In genomic region chr3:105365536-105366301, GRCh38 we compare ENCODE assay signal across 8 cellular contexts. TPM values are rescaled to one million over a fixed set of nuclear protein-coding genes. Genes with fewer than 3 reads are reported as not detected.
DNase-seq lines count a peak whose midpoint lies in the region; ATAC-seq and TF ChIP-seq lines count a peak whose summit lies in the region.

No MANE protein-coding gene starts in this region.

- no peaks in the 10 kb centered on the region for H3F3A ChIP-seq in PC-3 (ENCODE audit: low read length, unreplicated experiment)

- peak overlapping the region; percentile 94 for H3K4me3 Mint-ChIP-seq in activated CD4-positive, alpha-beta T cell treated with anti-CD3 and anti-CD28 coated beads, Interleukin-2, amount 10 ng/mL, durations not matched to agents 24 days and 14 days

- CTCF ChIA-PET in PC-3 (lab: Charles Lee) = interaction anchor here (0.6 to 1.1 kb wide), 6 partner anchors 28 to 761 kb away, joined by 3 to 10 read pairs (median 3); no protein-coding TSS in a partner anchor

- peaks cover 45% of the 10 kb centered on the region for H3K4me1 Mint-ChIP-seq in activated CD4-positive, alpha-beta T cell treated with anti-CD3 and anti-CD28 coated beads, Interleukin-2, amount 10 ng/mL, durations not matched to agents 24 days and 14 days

- peak overlapping the region; percentile 72 for H2AFZ ChIP-seq in PC-3 (ENCODE audit: low read length)

- no peaks in the 10 kb centered on the region for H3K27me3 ChIP-seq in PC-3 (ENCODE audit: low read length)
- H3K27me3 ChIP-seq in lung (ENCODE audit: control insufficient read depth, insufficient read depth) = no peaks in the 10 kb centered on the region
- no peaks in the 10 kb centered on the region for H3K27me3 ChIP-seq in tibial artery

- H3K36me3 ChIP-seq in PC-3 (ENCODE audit: low read depth, low read length) (no peaks in the 10 kb centered on the region), lung (ENCODE audit: control insufficient read depth in 2 of 2, insufficient read depth in 2 of 2, low read length in 2 of 2) (no peaks in the 10 kb centered on the region), tibial artery (no peaks in the 10 kb centered on the region)

- intact Hi-C loops in activated CD4-positive, alpha-beta T cell treated with anti-CD3 and anti-CD28 coated beads, Interleukin-2, amount 10 ng/mL, durations not matched to agents 24 days and 14 days (cut with micrococcal nuclease) = loop anchor here (2.0 to 10.0 kb wide), 8 partner anchors 163 to 1702 kb away; no protein-coding TSS in a partner anchor
- intact Hi-C loops in PC-3 (cut with micrococcal nuclease) = loop anchor here (1.0 to 10.0 kb wide), 16 partner anchors 37 to 1752 kb away; no protein-coding TSS in a partner anchor
- intact Hi-C loops in tibial artery (cut with DNase I; ENCODE audit: low total_unique reads) = loop anchor here (10.0 kb wide), 1 partner anchor 1091 kb away; no protein-coding TSS in a partner anchor

- H3K9me3 Mint-ChIP-seq in activated CD4-positive, alpha-beta T cell treated with anti-CD3 and anti-CD28 coated beads, Interleukin-2, amount 10 ng/mL, durations not matched to agents 24 days and 14 days = no peaks in the 10 kb centered on the region

- H3K9me3 ChIP-seq in PC-3 (ENCODE audit: low read length) (no peaks in the 10 kb centered on the region), lung (ENCODE audit: control insufficient read depth in 2 of 2, insufficient read depth in 1 of 2, low read length in 1 of 2) (no peaks in the 10 kb centered on the region), tibial artery (no peaks in the 10 kb centered on the region)

- H3K4me3 ChIP-seq in PC-3 (ENCODE audit: low read length) (peak overlapping the region; percentile 83), lung (peak overlapping the region; percentile 19), tibial artery (peak overlapping the region; percentile 62 to 67)

- no peaks in the 10 kb centered on the region for H3K9me2 ChIP-seq in PC-3 (replicated peaks; ENCODE audit: low read length)

- peaks cover 9% of the 10 kb centered on the region for H4K20me1 ChIP-seq in PC-3 (ENCODE audit: low read length)

- peak overlapping the region; percentile 93 for H3K4me2 ChIP-seq in PC-3 (ENCODE audit: low read length)

- H3K36me3 Mint-ChIP-seq in activated CD4-positive, alpha-beta T cell treated with anti-CD3 and anti-CD28 coated beads, Interleukin-2, amount 10 ng/mL, durations not matched to agents 24 days and 14 days (ENCODE audit: low read depth) = peaks cover 3% of the 10 kb centered on the region

- peak overlapping the region; percentile 96 for H3K27ac ChIP-seq in PC-3 (ENCODE audit: low read length)
- peak overlapping the region in 1 of 2 donors; percentile 82 for H3K27ac ChIP-seq in lung (ENCODE audit: low read depth in 1 of 2, low read length in 1 of 2)
- peak overlapping the region; percentile 75 to 83 for H3K27ac ChIP-seq in tibial artery

- DNase-seq in activated CD4-positive, alpha-beta T cell treated with anti-CD3 and anti-CD28 coated beads, Interleukin-2, amount 10 ng/mL, durations not matched to agents 24 days and 14 days = peak; percentile 59
- no peak for DNase-seq in activated CD4-positive, alpha-beta T cell treated with anti-CD3 and anti-CD28 coated beads for 1 hour
- no peak for DNase-seq in PC-3
- peak; percentile 68 for DNase-seq in dedifferentiated amniotic fluid mesenchymal stem cell (ENCODE audit: extremely low spot score)
- peak; percentile 36 for DNase-seq in lung (ENCODE audit: low spot score)
- DNase-seq in tibial artery = peak in 1 of 2 donors; percentile 22
- no peak for DNase-seq in SIG-M5 treated with dmso at 0.1 percent for 504 hours (lab: John Stamatoyannopoulos, UW; ENCODE audit: unreplicated experiment)

- peak overlapping the region; percentile 90 for H3K9ac ChIP-seq in PC-3 (ENCODE audit: low read length)

- TF ChIP-seq CTCF in PC-3 (conservative IDR thresholded peaks at IDR 0.05; ENCODE audit: low read depth, low read length) (peak; percentile 40; the same call in 1 of the 2 replicates), lung (IDR thresholded peaks at IDR 0.05; ENCODE audit: control extremely low read depth, extremely low read depth) (no peak), tibial artery (IDR thresholded peaks at IDR 0.05) (no peak)

- BruUV-seq in PC-3 (replicated peaks; lab: Mats Ljungman, UMichigan) = TSS peak; percentile 50

- POLR2A ChIA-PET in PC-3 (lab: Charles Lee; ENCODE audit: unreplicated experiment) = interaction anchor here (0.7 to 1.2 kb wide), 4 partner anchors 11 to 761 kb away, joined by 3 to 9 read pairs (median 6); no protein-coding TSS in a partner anchor

- peaks cover 28% of the 10 kb centered on the region for H3K27me3 Mint-ChIP-seq in activated CD4-positive, alpha-beta T cell treated with anti-CD3 and anti-CD28 coated beads, Interleukin-2, amount 10 ng/mL, durations not matched to agents 24 days and 14 days

- H3K79me2 ChIP-seq in PC-3 (ENCODE audit: low read length) = peaks cover 46% of the 10 kb centered on the region

- H3K27ac Mint-ChIP-seq in activated CD4-positive, alpha-beta T cell treated with anti-CD3 and anti-CD28 coated beads, Interleukin-2, amount 10 ng/mL, durations not matched to agents 24 days and 14 days = no peak overlapping the region

- peak; percentile 21 for ATAC-seq in PC-3
- peak; percentile 1 for ATAC-seq in lung (ENCODE audit: insufficient read depth, low FRiP score)
- no peak for ATAC-seq in HG03565 (IDR thresholded peaks at IDR 0.05; ENCODE audit: unreplicated experiment)

- H3K4me1 ChIP-seq in PC-3 (ENCODE audit: insufficient read depth, low read length) = peaks cover 52% of the 10 kb centered on the region
- H3K4me1 ChIP-seq in lung (ENCODE audit: control insufficient read depth in 2 of 2, insufficient read depth in 2 of 2, low read length in 2 of 2) = peaks cover 0 to 4% of the 10 kb centered on the region in 2 donors
- peaks cover 0 to 22% (median 0%) of the 10 kb centered on the region in 4 donors for H3K4me1 ChIP-seq in tibial artery

- 4 to 5% methylated on average over 24 of the region's 24 CpGs for WGBS in lung, 2 donors

RNA-seq across cellular contexts. Expression of gene ALCAM, which starts 1.0 kb away (rescaled TPM):
- total RNA-seq in activated CD4-positive, alpha-beta T cell treated with anti-CD3 and anti-CD28 coated beads, Interleukin-2, amount 10 ng/mL, durations not matched to agents 24 days and 14 days = 26.3 and 26.5 TPM in 2 replicates
- 168 and 169 TPM in 2 replicates for total RNA-seq in PC-3 (2014; rRNA removed)
- total RNA-seq in lung = 100 to 1,000 TPM; 147 to 252 TPM
- 10 to 100 TPM; 55.9 to 72.1 TPM for polyA plus RNA-seq in lung

Comparison
In these comparisons a context has a peak if more than half of its experiments do, and no peak if none do; other contexts are left out.
1. DNase-seq: peak in activated CD4-positive, alpha-beta T cell treated with anti-CD3 and anti-CD28 coated beads, Interleukin-2, amount 10 ng/mL, durations not matched to agents 24 days and 14 days (single experiment), dedifferentiated amniotic fluid mesenchymal stem cell (single experiment) and lung (single experiment); none in activated CD4-positive, alpha-beta T cell treated with anti-CD3 and anti-CD28 coated beads for 1 hour (single experiment), PC-3 (single experiment) and SIG-M5 treated with dmso at 0.1 percent for 504 hours (single experiment).
2. H3K4me3 ChIP-seq: peak in every context shown above with its lines; median percentile 83 in PC-3; 64 in tibial artery; 19 in lung.